1 cellular context compared by ENCODE assay signal in the genomic region with DNA sequence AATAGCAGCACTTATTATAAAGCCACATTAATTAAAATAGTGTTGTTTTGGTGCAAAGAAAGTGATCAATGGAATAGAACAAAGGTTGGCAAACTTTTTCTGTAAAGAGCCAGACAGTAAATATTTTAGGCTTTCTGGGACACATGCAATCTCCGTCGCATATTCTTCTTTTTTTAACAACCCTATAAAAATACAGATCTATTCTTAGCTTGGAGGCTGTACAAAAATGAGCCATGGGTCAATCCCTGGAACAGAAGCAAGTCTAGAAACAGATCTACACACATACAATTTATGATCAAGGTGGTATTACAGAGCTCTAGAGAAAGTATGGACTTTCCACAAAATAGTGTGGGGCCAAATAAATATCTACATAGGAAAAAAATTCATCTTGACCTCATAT.
TF ChIP-seq lines count a peak whose summit lies in the region.

No MANE protein-coding gene starts in this region.

TF ChIP-seq in SK-N-SH treated with all-trans-retinoic acid at 6 μM for 48 hours, 23 proteins besides CTCF, POLR2A, EP300 and RAD21 (continued from another document):
- TF ChIP-seq, protein P1, sequence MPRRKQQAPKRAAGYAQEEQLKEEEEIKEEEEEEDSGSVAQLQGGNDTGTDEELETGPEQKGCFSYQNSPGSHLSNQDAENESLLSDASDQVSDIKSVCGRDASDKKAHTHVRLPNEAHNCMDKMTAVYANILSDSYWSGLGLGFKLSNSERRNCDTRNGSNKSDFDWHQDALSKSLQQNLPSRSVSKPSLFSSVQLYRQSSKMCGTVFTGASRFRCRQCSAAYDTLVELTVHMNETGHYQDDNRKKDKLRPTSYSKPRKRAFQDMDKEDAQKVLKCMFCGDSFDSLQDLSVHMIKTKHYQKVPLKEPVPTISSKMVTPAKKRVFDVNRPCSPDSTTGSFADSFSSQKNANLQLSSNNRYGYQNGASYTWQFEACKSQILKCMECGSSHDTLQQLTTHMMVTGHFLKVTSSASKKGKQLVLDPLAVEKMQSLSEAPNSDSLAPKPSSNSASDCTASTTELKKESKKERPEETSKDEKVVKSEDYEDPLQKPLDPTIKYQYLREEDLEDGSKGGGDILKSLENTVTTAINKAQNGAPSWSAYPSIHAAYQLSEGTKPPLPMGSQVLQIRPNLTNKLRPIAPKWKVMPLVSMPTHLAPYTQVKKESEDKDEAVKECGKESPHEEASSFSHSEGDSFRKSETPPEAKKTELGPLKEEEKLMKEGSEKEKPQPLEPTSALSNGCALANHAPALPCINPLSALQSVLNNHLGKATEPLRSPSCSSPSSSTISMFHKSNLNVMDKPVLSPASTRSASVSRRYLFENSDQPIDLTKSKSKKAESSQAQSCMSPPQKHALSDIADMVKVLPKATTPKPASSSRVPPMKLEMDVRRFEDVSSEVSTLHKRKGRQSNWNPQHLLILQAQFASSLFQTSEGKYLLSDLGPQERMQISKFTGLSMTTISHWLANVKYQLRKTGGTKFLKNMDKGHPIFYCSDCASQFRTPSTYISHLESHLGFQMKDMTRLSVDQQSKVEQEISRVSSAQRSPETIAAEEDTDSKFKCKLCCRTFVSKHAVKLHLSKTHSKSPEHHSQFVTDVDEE (CRISPR knock-in tag; IDR thresholded peaks at IDR 0.05) = no peak
- no peak for TF ChIP-seq ESRRG (CRISPR knock-in tag; IDR thresholded peaks at IDR 0.05)
- TF ChIP-seq ARNTL (CRISPR knock-in tag; IDR thresholded peaks at IDR 0.05; ENCODE audit: borderline replicate concordance, low read depth) = no peak
- TF ChIP-seq ISL1 (CRISPR knock-in tag; IDR thresholded peaks at IDR 0.05) = no peak
- no peak for TF ChIP-seq ZNF70 (CRISPR knock-in tag; IDR thresholded peaks at IDR 0.05)
- no peak for TF ChIP-seq ZFP3 (CRISPR knock-in tag; IDR thresholded peaks at IDR 0.05)
- TF ChIP-seq CSDC2 (CRISPR knock-in tag; IDR thresholded peaks at IDR 0.05) = no peak
- TF ChIP-seq, protein P2, sequence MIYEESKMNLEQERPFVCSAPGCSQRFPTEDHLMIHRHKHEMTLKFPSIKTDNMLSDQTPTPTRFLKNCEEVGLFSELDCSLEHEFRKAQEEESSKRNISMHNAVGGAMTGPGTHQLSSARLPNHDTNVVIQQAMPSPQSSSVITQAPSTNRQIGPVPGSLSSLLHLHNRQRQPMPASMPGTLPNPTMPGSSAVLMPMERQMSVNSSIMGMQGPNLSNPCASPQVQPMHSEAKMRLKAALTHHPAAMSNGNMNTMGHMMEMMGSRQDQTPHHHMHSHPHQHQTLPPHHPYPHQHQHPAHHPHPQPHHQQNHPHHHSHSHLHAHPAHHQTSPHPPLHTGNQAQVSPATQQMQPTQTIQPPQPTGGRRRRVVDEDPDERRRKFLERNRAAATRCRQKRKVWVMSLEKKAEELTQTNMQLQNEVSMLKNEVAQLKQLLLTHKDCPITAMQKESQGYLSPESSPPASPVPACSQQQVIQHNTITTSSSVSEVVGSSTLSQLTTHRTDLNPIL (CRISPR knock-in tag; IDR thresholded peaks at IDR 0.05; ENCODE audit: low read depth) = no peak
- TF ChIP-seq, protein P3, sequence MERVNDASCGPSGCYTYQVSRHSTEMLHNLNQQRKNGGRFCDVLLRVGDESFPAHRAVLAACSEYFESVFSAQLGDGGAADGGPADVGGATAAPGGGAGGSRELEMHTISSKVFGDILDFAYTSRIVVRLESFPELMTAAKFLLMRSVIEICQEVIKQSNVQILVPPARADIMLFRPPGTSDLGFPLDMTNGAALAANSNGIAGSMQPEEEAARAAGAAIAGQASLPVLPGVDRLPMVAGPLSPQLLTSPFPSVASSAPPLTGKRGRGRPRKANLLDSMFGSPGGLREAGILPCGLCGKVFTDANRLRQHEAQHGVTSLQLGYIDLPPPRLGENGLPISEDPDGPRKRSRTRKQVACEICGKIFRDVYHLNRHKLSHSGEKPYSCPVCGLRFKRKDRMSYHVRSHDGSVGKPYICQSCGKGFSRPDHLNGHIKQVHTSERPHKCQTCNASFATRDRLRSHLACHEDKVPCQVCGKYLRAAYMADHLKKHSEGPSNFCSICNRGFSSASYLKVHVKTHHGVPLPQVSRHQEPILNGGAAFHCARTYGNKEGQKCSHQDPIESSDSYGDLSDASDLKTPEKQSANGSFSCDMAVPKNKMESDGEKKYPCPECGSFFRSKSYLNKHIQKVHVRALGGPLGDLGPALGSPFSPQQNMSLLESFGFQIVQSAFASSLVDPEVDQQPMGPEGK (CRISPR knock-in tag; IDR thresholded peaks at IDR 0.05; ENCODE audit: borderline replicate concordance) = no peak
- no peak for TF ChIP-seq ZC3H10 (CRISPR knock-in tag; IDR thresholded peaks at IDR 0.05)
- TF ChIP-seq TCF4 (CRISPR knock-in tag; IDR thresholded peaks at IDR 0.05; ENCODE audit: borderline replicate concordance) = no peak
- no peak for TF ChIP-seq ZFP30 (CRISPR knock-in tag; IDR thresholded peaks at IDR 0.05)
- no peak for TF ChIP-seq OSR1 (CRISPR knock-in tag; IDR thresholded peaks at IDR 0.05)
